Comparison of ENCODE assay signal across 8 cellular contexts in the genomic region with DNA sequence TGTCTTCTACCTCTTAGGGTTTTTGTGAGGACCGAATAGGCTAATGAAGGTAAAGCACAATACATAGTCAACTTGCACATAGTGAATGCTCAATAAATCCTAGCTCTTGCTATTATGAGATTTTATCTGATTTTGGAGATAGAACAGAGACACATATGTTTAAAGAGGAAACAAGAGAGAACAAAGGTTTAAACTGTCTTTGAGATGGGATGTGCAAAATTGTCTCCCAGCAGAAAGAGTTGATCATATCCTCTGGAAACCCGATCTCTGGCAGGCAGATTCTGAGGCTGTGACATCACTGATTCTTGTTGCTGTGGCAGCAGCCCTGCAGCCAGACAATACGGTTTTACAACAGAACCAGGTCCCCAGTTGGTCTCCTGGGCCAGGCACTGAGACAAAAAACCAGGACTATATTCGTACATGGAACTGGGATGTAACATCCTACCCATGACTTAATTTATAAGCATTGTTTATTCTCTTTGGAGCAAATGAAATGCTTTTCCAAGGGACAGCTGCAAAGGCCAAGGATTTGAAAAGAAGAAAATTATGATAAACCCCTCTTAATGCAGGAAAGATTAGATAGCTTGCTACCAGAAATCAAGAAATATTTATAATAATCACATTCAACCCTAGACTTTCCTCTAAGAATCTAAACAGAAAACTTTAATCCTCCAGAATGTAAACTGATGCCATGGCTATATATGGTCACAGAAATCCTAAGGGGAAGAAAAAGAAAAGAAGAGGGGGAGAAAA.
DNase-seq lines count a peak whose midpoint lies in the region; ATAC-seq and TF ChIP-seq lines count a peak whose summit lies in the region.

No MANE protein-coding gene starts in this region.

- ATAC-seq in gastroesophageal sphincter (peak; percentile 55), psoas muscle (peak in 1 of 4 donors; percentile 46), GM18867 (IDR thresholded peaks at IDR 0.05; ENCODE audit: unreplicated experiment) (no peak)
- no peak for ATAC-seq in activated CD4-positive, alpha-beta T cell treated with anti-CD3 and anti-CD28 coated beads for 36 hours

- H3K4me3 ChIP-seq in SJSA1 (no peak overlapping the region), gastroesophageal sphincter (no peak overlapping the region), psoas muscle (no peak overlapping the region)

- no peak for TF ChIP-seq CTCF in gastroesophageal sphincter (IDR thresholded peaks at IDR 0.05)
- no peak for TF ChIP-seq CTCF in psoas muscle (IDR thresholded peaks at IDR 0.05)

- no peaks in the 10 kb centered on the region for H3K9me3 Mint-ChIP-seq in activated CD4-positive, alpha-beta T cell treated with anti-CD3 and anti-CD28 coated beads for 36 hours (ENCODE audit: low read depth)

- H3K27ac Mint-ChIP-seq in activated CD4-positive, alpha-beta T cell treated with anti-CD3 and anti-CD28 coated beads for 36 hours = no peak overlapping the region

- TF ChIP-seq EP300 in gastroesophageal sphincter (IDR thresholded peaks at IDR 0.05) = no peak

- H3K4me1 Mint-ChIP-seq in activated CD4-positive, alpha-beta T cell treated with anti-CD3 and anti-CD28 coated beads for 36 hours = peaks cover 2% of the 10 kb centered on the region

- H3K4me1 ChIP-seq in SJSA1 (replicated peaks) (peaks cover 24% of the 10 kb centered on the region), gastroesophageal sphincter (peaks cover 8 to 61% (median 16%) of the 10 kb centered on the region in 3 donors), psoas muscle (peaks cover 13% of the 10 kb centered on the region)

- H3K27me3 ChIP-seq in SJSA1 (replicated peaks) = no peaks in the 10 kb centered on the region
- no peaks in the 10 kb centered on the region for H3K27me3 ChIP-seq in gastroesophageal sphincter
- H3K27me3 ChIP-seq in psoas muscle (ENCODE audit: insufficient read depth in 3 of 3, low read length in 2 of 3) = no peaks in the 10 kb centered on the region

- no peaks in the 10 kb centered on the region for H3K27me3 Mint-ChIP-seq in activated CD4-positive, alpha-beta T cell treated with anti-CD3 and anti-CD28 coated beads for 36 hours

- no peaks in the 10 kb centered on the region for H3K36me3 Mint-ChIP-seq in activated CD4-positive, alpha-beta T cell treated with anti-CD3 and anti-CD28 coated beads for 36 hours (ENCODE audit: low read depth)

- no peak for TF ChIP-seq POLR2A in gastroesophageal sphincter (IDR thresholded peaks at IDR 0.05)

- POLR2A ChIA-PET in activated CD4-positive, alpha-beta T cell treated with anti-CD3 and anti-CD28 coated beads for 36 hours (lab: Charles Lee) = no interaction called here

- intact Hi-C loops in psoas muscle (cut with DNase I) = no loop called here
- intact Hi-C loops in activated CD4-positive, alpha-beta T cell treated with anti-CD3 and anti-CD28 coated beads for 36 hours (cut with DNase I, micrococcal nuclease) = no loop called here

- H3K27ac ChIP-seq in SJSA1 (peak overlapping the region; percentile 78), gastroesophageal sphincter (peak overlapping the region; percentile 73 to 80 (median 78)), psoas muscle (no peak overlapping the region)

- CTCF ChIA-PET in activated CD4-positive, alpha-beta T cell treated with anti-CD3 and anti-CD28 coated beads for 36 hours (lab: Charles Lee) = no interaction called here

- DNase-seq in H4 (ENCODE audit: low spot score) (peak; percentile 41), SJSA1 (ENCODE audit: low read depth in 1 of 2, low spot score in 2 of 2) (peak; percentile 51 to 62), psoas muscle (peak; percentile 37 to 43), midbrain (lab: John Stamatoyannopoulos, UW) (no peak), GDM1 (lab: John Stamatoyannopoulos, UW) (no peak)
- no peak for DNase-seq in activated CD4-positive, alpha-beta T cell treated with anti-CD3 and anti-CD28 coated beads for 36 hours

- H3K4me3 Mint-ChIP-seq in activated CD4-positive, alpha-beta T cell treated with anti-CD3 and anti-CD28 coated beads for 36 hours = no peak overlapping the region

- H3K9me3 ChIP-seq in SJSA1 (replicated peaks) = no peaks in the 10 kb centered on the region
- no peaks in the 10 kb centered on the region for H3K9me3 ChIP-seq in gastroesophageal sphincter
- H3K9me3 ChIP-seq in psoas muscle = no peaks in the 10 kb centered on the region

- H3K36me3 ChIP-seq in SJSA1 = no peaks in the 10 kb centered on the region
- H3K36me3 ChIP-seq in gastroesophageal sphincter = no peaks in the 10 kb centered on the region
- H3K36me3 ChIP-seq in psoas muscle (ENCODE audit: insufficient read depth in 1 of 2, low read depth in 1 of 2) = no peaks in the 10 kb centered on the region

- WGBS in gastroesophageal sphincter (ENCODE audit: low coverage in 1 of 2), 2 donors = 5 to 16% methylated on average over 3 to 4 of the region's 4 CpGs
- 26 to 33% (median 29%) methylated on average over 4 of the region's 4 CpGs for WGBS in psoas muscle, 3 donors

Comparison
In these comparisons a context has a peak if more than half of its experiments do, and no peak if none do; other contexts are left out.
1. DNase-seq: peak in H4 (single experiment), SJSA1 (2 of 2) and psoas muscle (2 of 2); none in midbrain (single experiment), activated CD4-positive, alpha-beta T cell treated with anti-CD3 and anti-CD28 coated beads for 36 hours (single experiment) and GDM1 (single experiment).